ENCODE assay signal across 1 cellular context in genomic region chr15:49169880-49170597, GRCh38.
TF ChIP-seq lines count a peak whose summit lies in the region.

Gene GALK2 (plus strand): TSS chr15:49170247. CDS start chr15:49170323, 76 bp downstream.

TF ChIP-seq in HepG2, 621 proteins besides CTCF, POLR2A, EP300 and RAD21 (continued from another document and continues in another):
- no peak for TF ChIP-seq GLMP (CRISPR knock-in tag; IDR thresholded peaks at IDR 0.05; ENCODE audit: borderline replicate concordance)
- no peak for TF ChIP-seq SMARCC2 (IDR thresholded peaks at IDR 0.05)
- no peak; the same call in 1 of the 2 replicates for TF ChIP-seq KLF6 (CRISPR knock-in tag; IDR thresholded peaks at IDR 0.05)
- no peak for TF ChIP-seq ZNF83 (CRISPR knock-in tag; IDR thresholded peaks at IDR 0.05; ENCODE audit: borderline replicate concordance)
- no peak; the same call in 1 of the 2 replicates for TF ChIP-seq ZKSCAN8 (CRISPR knock-in tag; IDR thresholded peaks at IDR 0.05; ENCODE audit: borderline replicate concordance)
- no peak for TF ChIP-seq FOXP1 (IDR thresholded peaks at IDR 0.05)
- TF ChIP-seq FOXP1 (CRISPR knock-in tag; IDR thresholded peaks at IDR 0.05) = peak; percentile 34; the same call in 1 of the 2 replicates
- peak; percentile 61; the same call in 1 of the 2 replicates for TF ChIP-seq POGK (CRISPR knock-in tag; conservative IDR thresholded peaks at IDR 0.05)
- TF ChIP-seq ZNF713 (CRISPR knock-in tag; IDR thresholded peaks at IDR 0.05) = no peak
- no peak for TF ChIP-seq ZNF407 (CRISPR knock-in tag; IDR thresholded peaks at IDR 0.05; ENCODE audit: not compliant biosample characterization)
- no peak for TF ChIP-seq MED13 (CRISPR knock-in tag; IDR thresholded peaks at IDR 0.05)
- TF ChIP-seq ZBTB7A (CRISPR knock-in tag; IDR thresholded peaks at IDR 0.05) = peak; percentile 33; the same call in 1 of the 2 replicates
- TF ChIP-seq ATF7-NPFF (CRISPR knock-in tag; IDR thresholded peaks at IDR 0.05; ENCODE audit: low read depth) = peak; percentile 81; the same call in 1 of the 2 replicates
- TF ChIP-seq ATF3 (CRISPR knock-in tag; IDR thresholded peaks at IDR 0.05) = 0 out of 2 replicates have a peak, but pooled peaks have one; percentile 37
- no peak for TF ChIP-seq ZNF691 (CRISPR knock-in tag; IDR thresholded peaks at IDR 0.05; ENCODE audit: borderline replicate concordance, low read depth)
- TF ChIP-seq GPN1 (CRISPR knock-in tag; IDR thresholded peaks at IDR 0.05; ENCODE audit: borderline replicate concordance) = no peak
- TF ChIP-seq ZNF282 (IDR thresholded peaks at IDR 0.05; ENCODE audit: partially characterized antibody) = no peak
- no peak for TF ChIP-seq ZBTB2 (CRISPR knock-in tag; IDR thresholded peaks at IDR 0.05; ENCODE audit: low read depth)
- 0 out of 2 replicates have a peak, but pooled peaks have one; percentile 40 for TF ChIP-seq PRMT3 (CRISPR knock-in tag; IDR thresholded peaks at IDR 0.05; ENCODE audit: borderline replicate concordance, low read depth)
- TF ChIP-seq ZNF451 (CRISPR knock-in tag; IDR thresholded peaks at IDR 0.05) = no peak
- no peak for TF ChIP-seq RFXANK (CRISPR knock-in tag; IDR thresholded peaks at IDR 0.05)
- no peak for TF ChIP-seq CBX1 (IDR thresholded peaks at IDR 0.05; ENCODE audit: low read depth)
- no peak for TF ChIP-seq HMGA1 (CRISPR knock-in tag; conservative IDR thresholded peaks at IDR 0.05)
- 0 out of 2 replicates have a peak, but pooled peaks have one; percentile 27 for TF ChIP-seq NR0B2 (CRISPR knock-in tag; IDR thresholded peaks at IDR 0.05)
- TF ChIP-seq KLF9 (CRISPR knock-in tag; IDR thresholded peaks at IDR 0.05; ENCODE audit: low read depth) = peak; percentile 44; the same call in 1 of the 2 replicates
- TF ChIP-seq SOX5 (CRISPR knock-in tag; IDR thresholded peaks at IDR 0.05; ENCODE audit: borderline replicate concordance) = no peak
- TF ChIP-seq ZNF710 (CRISPR knock-in tag; IDR thresholded peaks at IDR 0.05; ENCODE audit: borderline replicate concordance) = peak; percentile 44; the same call in 1 of the 2 replicates
- no peak; the same call in 1 of the 2 replicates for TF ChIP-seq WIZ (CRISPR knock-in tag; IDR thresholded peaks at IDR 0.05)
- TF ChIP-seq NFKB2 (CRISPR knock-in tag; IDR thresholded peaks at IDR 0.05; ENCODE audit: borderline replicate concordance) = peak; percentile 84; the same call in 1 of the 2 replicates
- peak; percentile 45 for TF ChIP-seq YEATS4 (CRISPR knock-in tag; IDR thresholded peaks at IDR 0.05; ENCODE audit: borderline replicate concordance)
- TF ChIP-seq POLR2AphosphoS5 (IDR thresholded peaks at IDR 0.05; ENCODE audit: low read depth, low read length) = peak; percentile 85
- no peak; the same call in 1 of the 2 replicates for TF ChIP-seq CSRNP1 (CRISPR knock-in tag; IDR thresholded peaks at IDR 0.05)
- TF ChIP-seq ZNF552 (CRISPR knock-in tag; IDR thresholded peaks at IDR 0.05; ENCODE audit: borderline replicate concordance) = no peak
- peak; percentile 87 for TF ChIP-seq KAT8 (CRISPR knock-in tag; IDR thresholded peaks at IDR 0.05)
- 0 out of 2 replicates have a peak, but pooled peaks have one; percentile 85 for TF ChIP-seq ZIK1 (CRISPR knock-in tag; IDR thresholded peaks at IDR 0.05; ENCODE audit: borderline replicate concordance, low read depth)
- TF ChIP-seq ZNF44 (CRISPR knock-in tag; IDR thresholded peaks at IDR 0.05) = no peak
- no peak for TF ChIP-seq GATA4 (IDR thresholded peaks at IDR 0.05; ENCODE audit: borderline replicate concordance, low read depth)
- peak; percentile 77; the same call in 1 of the 2 replicates for TF ChIP-seq ZNF678 (CRISPR knock-in tag; IDR thresholded peaks at IDR 0.05)
- no peak for TF ChIP-seq PRPF4 (IDR thresholded peaks at IDR 0.05; ENCODE audit: low read depth, low read length, poor library complexity, severe bottlenecking)
- TF ChIP-seq THAP8 (CRISPR knock-in tag; IDR thresholded peaks at IDR 0.05; ENCODE audit: borderline replicate concordance) = no peak
- TF ChIP-seq ZFP82 (CRISPR knock-in tag; IDR thresholded peaks at IDR 0.05; ENCODE audit: borderline replicate concordance) = no peak
- TF ChIP-seq SALL1 (CRISPR knock-in tag; IDR thresholded peaks at IDR 0.05) = peak; percentile 76
- TF ChIP-seq THAP7 (CRISPR knock-in tag; IDR thresholded peaks at IDR 0.05) = peak; percentile 82; the same call in 1 of the 2 replicates
